ENCODE assay signal across 8 cellular contexts in the genomic region with DNA sequence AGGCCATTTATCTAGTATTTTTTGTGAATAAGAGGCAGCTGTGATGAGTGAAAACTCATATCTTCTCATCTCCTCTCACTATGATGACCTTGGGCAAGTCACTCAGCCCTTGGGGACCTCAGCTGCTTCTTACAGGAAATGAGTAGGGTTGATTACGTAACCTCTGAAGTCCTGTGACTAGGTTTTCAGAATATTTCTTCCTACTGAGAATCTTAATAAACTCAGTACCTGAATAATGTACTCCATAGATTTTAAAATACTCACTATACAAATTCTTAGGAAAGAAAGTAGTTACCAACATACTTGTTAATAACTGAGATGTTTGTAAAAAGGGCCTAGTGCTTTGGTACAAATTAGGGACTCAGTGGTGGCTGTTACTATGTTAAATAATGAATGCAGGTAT.
DNase-seq lines count a peak whose midpoint lies in the region; ATAC-seq, FAIRE-seq and TF ChIP-seq lines count a peak whose summit lies in the region.

No MANE protein-coding gene starts in this region.

- H3K4me1 ChIP-seq in heart right ventricle = peaks cover 5 to 76% (median 52%) of the 10 kb centered on the region in 9 donors

- no peak for FAIRE-seq in HTR-8/SVneo (lab: Jason Lieb, UNC)

- peaks cover 0 to 23% (median 12%) of the 10 kb centered on the region in 9 donors for H3K36me3 ChIP-seq in heart right ventricle

- no peak overlapping the region for H3K4me3 ChIP-seq in heart right ventricle

- H3K4me3 Mint-ChIP-seq in stimulated activated naive CD8-positive, alpha-beta T cell treated with anti-CD3 and anti-CD28 coated beads, Interleukin-15, amount 100 ng/mL, for 72 hours = no peak overlapping the region

- TF ChIP-seq CTCF in heart right ventricle (IDR thresholded peaks at IDR 0.05) = no peak

- no peaks in the 10 kb centered on the region for H3K9me3 ChIP-seq in heart right ventricle

- no peak overlapping the region for H3K27ac Mint-ChIP-seq in stimulated activated naive CD8-positive, alpha-beta T cell treated with anti-CD3 and anti-CD28 coated beads, Interleukin-15, amount 100 ng/mL, for 72 hours

- peak overlapping the region in 9 of 10 donors; percentile 9 to 84 (median 71) for H3K27ac ChIP-seq in heart right ventricle

- ATAC-seq in GM21381 (IDR thresholded peaks at IDR 0.05; ENCODE audit: unreplicated experiment) (peak; percentile 68), heart right ventricle (peak in 6 of 8 donors; percentile 43 to 73 (median 63))
- ATAC-seq in stimulated activated naive CD8-positive, alpha-beta T cell treated with anti-CD3 and anti-CD28 coated beads, Interleukin-15, amount 100 ng/mL, for 72 hours = peak; percentile 92

- no peaks in the 10 kb centered on the region for H3K27me3 Mint-ChIP-seq in stimulated activated naive CD8-positive, alpha-beta T cell treated with anti-CD3 and anti-CD28 coated beads, Interleukin-15, amount 100 ng/mL, for 72 hours

- H3K27me3 ChIP-seq in heart right ventricle = no peaks in the 10 kb centered on the region

- intact Hi-C loops in heart right ventricle (cut with DNase I) (no loop called here), head of caudate nucleus (cut with DNase I) (no loop called here)

- DNase-seq in ELR (ENCODE audit: low read depth) (peak; percentile 95), HTR-8/SVneo (ENCODE audit: insufficient read length, low spot score) (peak; percentile 76), heart right ventricle (peak in 1 of 2 donors; percentile 61), COR-L47 (lab: John Stamatoyannopoulos, UW) (no peak), head of caudate nucleus (no peak)
- peak; percentile 15 to 20 for DNase-seq in activated CD4-positive, alpha-beta T cell treated with anti-CD3 and anti-CD28 coated beads for 4 hours
- peak in 1 of 2 donors; percentile 33 for DNase-seq in stimulated activated naive CD8-positive, alpha-beta T cell treated with anti-CD3 and anti-CD28 coated beads, Interleukin-15, amount 100 ng/mL, for 72 hours

- H3K4me1 Mint-ChIP-seq in stimulated activated naive CD8-positive, alpha-beta T cell treated with anti-CD3 and anti-CD28 coated beads, Interleukin-15, amount 100 ng/mL, for 72 hours = peaks cover 26% of the 10 kb centered on the region

- WGBS in heart right ventricle, 2 donors = 28 to 39% methylated on average over 1 of the region's 1 CpG

- H3K9me3 Mint-ChIP-seq in stimulated activated naive CD8-positive, alpha-beta T cell treated with anti-CD3 and anti-CD28 coated beads, Interleukin-15, amount 100 ng/mL, for 72 hours = no peaks in the 10 kb centered on the region

Comparison
In these comparisons a context has a peak if more than half of its experiments do, and no peak if none do; other contexts are left out.
1. DNase-seq: peak in ELR (single experiment), HTR-8/SVneo (single experiment) and activated CD4-positive, alpha-beta T cell treated with anti-CD3 and anti-CD28 coated beads for 4 hours (2 of 2); none in COR-L47 (single experiment) and head of caudate nucleus (0 of 42).
2. Peak in every context shown above with its lines, with median percentiles within 50 percentile points of each other: ATAC-seq.